Comparison of ENCODE assay signal across 9 cellular contexts in genomic region chr22:39664485-39665200, GRCh38.
DNase-seq lines count a peak whose midpoint lies in the region; ATAC-seq, FAIRE-seq and TF ChIP-seq lines count a peak whose summit lies in the region.
"Had no signal": no experiment of that assay in that cellular context is flagged by ENCODE, and none has a peak within 500 bp of the region (broad histone marks: within the 10 kb centered on the region; RNA-seq: fewer than 3 reads in every experiment).

No MANE protein-coding gene starts in this region.

- H3K4me2 ChIP-seq in PC-9 (peak overlapping the region; percentile 92), K562 (ENCODE audit: insufficient read depth, low read length) (no peak overlapping the region)

- no peaks in the 10 kb centered on the region for H3K36me3 ChIP-seq in PC-9 (ENCODE audit: low read depth)
- no peaks in the 10 kb centered on the region for H3K36me3 ChIP-seq in K562 (ENCODE audit: control insufficient read depth, insufficient read depth, low read length)

- no peaks in the 10 kb centered on the region for H3K36me3 Mint-ChIP-seq in progenitor cell of endocrine pancreas (ENCODE audit: insufficient read depth)
- H3K36me3 Mint-ChIP-seq in osteocyte (ENCODE audit: unreplicated experiment): no peaks in the 10 kb centered on the region

- H2AFZ ChIP-seq in PC-9 (peak overlapping the region; percentile 85; the same call in 1 of the 2 replicates), K562 (ENCODE audit: low read depth, low read length) (0 out of 2 replicates have a peak overlapping the region, but pooled peaks have one; percentile 62)

- peak; percentile 92 for ATAC-seq in K562

- POLR2A ChIA-PET in PC-9 (lab: Charles Lee; ENCODE audit: unreplicated experiment): interaction anchor here (0.7 to 1.0 kb wide), 2 partner anchors 30 to 345 kb away, joined by 4 to 16 read pairs; partner anchors contain the start of gene RPL3
- POLR2A ChIA-PET in K562 (lab: Yijun Ruan, JAX): interaction anchor here (0.6 kb wide), 1 partner anchor 68 kb away, joined by 5 read pairs; no protein-coding TSS in a partner anchor

- DNase-seq in GM13976 (ENCODE audit: low spot score) (peak; percentile 72), PC-9 (peak; percentile 44 to 87), K562 (ENCODE audit: extremely low read depth in 1 of 4, low spot score in 3 of 4) (peak; percentile 76 to 98 (median 96)), progenitor cell of endocrine pancreas (ENCODE audit: low spot score, unreplicated experiment) (peak; percentile 63), ACHN (no peak), D341Med (ENCODE audit: low spot score) (no peak), dorsolateral prefrontal cortex (no peak), osteocyte (ENCODE audit: extremely low spot score, unreplicated experiment) (no peak)
- DNase-seq: NCI-H2081 had no signal

- H3K9me1 ChIP-seq in K562 (ENCODE audit: control insufficient read depth, insufficient read depth, low read length): no peaks in the 10 kb centered on the region

- CTCF ChIA-PET in PC-9 (lab: Charles Lee): interaction anchor here (0.5 to 1.1 kb wide), 4 partner anchors 10 to 862 kb away, joined by 3 to 8 read pairs (median 3); no protein-coding TSS in a partner anchor
- CTCF ChIA-PET in K562 (lab: Yijun Ruan, JAX; ENCODE audit: low intra/inter-chr PET ratio): no interaction called here

- no peaks in the 10 kb centered on the region for H3K9me3 Mint-ChIP-seq in progenitor cell of endocrine pancreas (ENCODE audit: low read depth)
- no peaks in the 10 kb centered on the region for H3K9me3 Mint-ChIP-seq in osteocyte (ENCODE audit: unreplicated experiment)

- H3K9me2 ChIP-seq in PC-9 (ENCODE audit: insufficient read depth): no peaks in the 10 kb centered on the region

- peaks cover 18% of the 10 kb centered on the region; the same call in 1 of the 2 replicates for H3F3A ChIP-seq in PC-9 (ENCODE audit: insufficient read depth, low read depth)

- no peak for TF ChIP-seq POLR2A in K562 (conservative IDR thresholded peaks at IDR 0.05)

- no peak for TF ChIP-seq RAD21 in K562 (CRISPR knock-in tag; conservative IDR thresholded peaks at IDR 0.05 in 1 of 2, IDR thresholded peaks at IDR 0.05 in 1 of 2)

- no peaks in the 10 kb centered on the region for H3K4me1 Mint-ChIP-seq in progenitor cell of endocrine pancreas (ENCODE audit: low read depth)
- peaks cover 2% of the 10 kb centered on the region for H3K4me1 Mint-ChIP-seq in osteocyte (ENCODE audit: unreplicated experiment)

- H3K27me3 Mint-ChIP-seq in progenitor cell of endocrine pancreas (peaks cover 54% of the 10 kb centered on the region), osteocyte (ENCODE audit: unreplicated experiment) (peaks cover 40% of the 10 kb centered on the region)

- H3K79me2 ChIP-seq in PC-9 (ENCODE audit: low read depth): no peaks in the 10 kb centered on the region
- H3K79me2 ChIP-seq in K562 (ENCODE audit: control insufficient read depth, insufficient read depth, low read length): no peaks in the 10 kb centered on the region

- H3K27me3 ChIP-seq in PC-9 (ENCODE audit: insufficient read depth, low read depth) (no peaks in the 10 kb centered on the region), K562 (ENCODE audit: control insufficient read depth in 2 of 2, insufficient read depth in 2 of 2, low read length in 2 of 2) (no peaks in the 10 kb centered on the region), dorsolateral prefrontal cortex (peaks cover 0 to 53% (median 35%) of the 10 kb centered on the region in 45 donors)

- H3K9ac ChIP-seq in K562 (ENCODE audit: insufficient read depth in 1 of 2, low read depth in 2 of 2, low read length in 2 of 2): peak overlapping the region in 1 of 2 experiments; percentile 74; a peak in 1 of 4 replicates

- H4K20me1 ChIP-seq in PC-9 (ENCODE audit: insufficient read depth) (no peaks in the 10 kb centered on the region), K562 (replicated peaks; ENCODE audit: control insufficient read depth, insufficient read depth, low read length) (no peaks in the 10 kb centered on the region)

- intact Hi-C loops in PC-9 (cut with micrococcal nuclease; ENCODE audit: unreplicated experiment): loop anchor here (1.0 to 5.0 kb wide), 2 partner anchors 30 to 72 kb away; no protein-coding TSS in a partner anchor
- intact Hi-C loops in K562 (cut with micrococcal nuclease): no loop called here
- intact Hi-C loops in dorsolateral prefrontal cortex (cut with DNase I): no loop called here

- in situ Hi-C loops in GM13976 (cut with MboI; ENCODE audit: low sequenced_read_pairs, unreplicated experiment): no loop called here
- in situ Hi-C loops in K562 (cut with MboI): no loop called here
- in situ Hi-C loops in ACHN (cut with HindIII; ENCODE audit: low pct_ligation_motif_present, low pct_unique_long_range_greater_than_20kb, low sequenced_read_pairs): no loop called here

- no peak overlapping the region for H3K27ac ChIP-seq in PC-9
- H3K27ac ChIP-seq in K562 (ENCODE audit: extremely low read depth, low read depth, low read length): no peak overlapping the region
- H3K27ac ChIP-seq in dorsolateral prefrontal cortex: no peak overlapping the region

- H3K9me3 ChIP-seq in PC-9 (ENCODE audit: insufficient read depth, low read depth) (no peaks in the 10 kb centered on the region), K562 (replicated peaks; ENCODE audit: control insufficient read depth, insufficient read depth, low read depth, low read length) (no peaks in the 10 kb centered on the region)

- FAIRE-seq in K562 (lab: Jason Lieb, UNC): no peak

- H3K4me1 ChIP-seq in PC-9 (replicated peaks; ENCODE audit: insufficient read depth) (peaks cover 29% of the 10 kb centered on the region), K562 (replicated peaks in 1 of 2; ENCODE audit: control insufficient read depth in 2 of 2, insufficient read depth in 2 of 2, low read length in 2 of 2) (peaks cover 4 to 40% of the 10 kb centered on the region in 2 experiments; a peak in 3 of 5 replicates)

- H3K27ac Mint-ChIP-seq in progenitor cell of endocrine pancreas: no peak overlapping the region
- no peak overlapping the region for H3K27ac Mint-ChIP-seq in osteocyte (ENCODE audit: unreplicated experiment)

- 27% methylated on average over 7 of the region's 44 CpGs for WGBS in K562 (ENCODE audit: insufficient coverage, low coverage, missing lambda C conversion rate)

- no peak for TF ChIP-seq EP300 in K562 (IDR thresholded peaks at IDR 0.05; ENCODE audit: low read length)

- H3K4me3 Mint-ChIP-seq in progenitor cell of endocrine pancreas (ENCODE audit: low read depth) (peak overlapping the region; percentile 61), osteocyte (ENCODE audit: unreplicated experiment) (no peak overlapping the region)

- BruUV-seq in PC-9 (replicated peaks; lab: Mats Ljungman, UMichigan) (no TSS peak), K562 (replicated peaks; lab: Mats Ljungman, UMichigan) (no TSS peak)

- H3K4me3 ChIP-seq in PC-9: peak overlapping the region; percentile 55; the same call in 1 of the 2 replicates
- H3K4me3 ChIP-seq in K562: no peak overlapping the region
- no peak overlapping the region for H3K4me3 ChIP-seq in dorsolateral prefrontal cortex

- TF ChIP-seq CTCF in GM13976 (IDR thresholded peaks at IDR 0.05; ENCODE audit: borderline replicate concordance, control extremely low read depth, extremely low read depth, insufficient read depth, missing control alignments) (no peak), PC-9 (conservative IDR thresholded peaks at IDR 0.05) (no peak), K562 (IDR thresholded peaks at IDR 0.05 in 2 of 3, conservative IDR thresholded peaks at IDR 0.05 in 1 of 3; ENCODE audit: insufficient read depth in 2 of 3, low read depth in 1 of 3, low read length in 3 of 3) (no peak), progenitor cell of endocrine pancreas (IDR thresholded peaks at IDR 0.05; ENCODE audit: unreplicated experiment) (no peak), dorsolateral prefrontal cortex (IDR thresholded peaks at IDR 0.05 in 54 of 56, conservative IDR thresholded peaks at IDR 0.05 in 2 of 56; ENCODE audit: low read depth in 1 of 56, partially characterized antibody in 56 of 56) (no peak), osteocyte (IDR thresholded peaks at IDR 0.05) (no peak)

TF ChIP-seq in K562, 482 proteins besides CTCF, POLR2A, EP300 and RAD21:
- peak; percentile 51; the same call in 1 of the 2 replicates for TF ChIP-seq TFAP4 (CRISPR knock-in tag; IDR thresholded peaks at IDR 0.05; ENCODE audit: borderline replicate concordance)
- no peak for TF ChIP-seq FOXJ3 (CRISPR knock-in tag; IDR thresholded peaks at IDR 0.05)
- TF ChIP-seq ZBTB7A (IDR thresholded peaks at IDR 0.05; ENCODE audit: borderline replicate concordance, control insufficient read depth, low read depth, low read length): peak; percentile 33; the same call in 1 of the 2 replicates

Comparison
In these comparisons a context has a peak if more than half of its experiments do, and no peak if none do; other contexts are left out.
1. DNase-seq: peak in GM13976 (single experiment), PC-9 (2 of 2), K562 (4 of 4) and progenitor cell of endocrine pancreas (single experiment); none in ACHN (single experiment), D341Med (single experiment), dorsolateral prefrontal cortex (0 of 10) and osteocyte (single experiment).